Comparison of ENCODE assay signal across 8 cellular contexts in genomic region chr12:109775172-109775881, GRCh38. TPM values are rescaled to one million over a fixed set of nuclear protein-coding genes. Genes with fewer than 3 reads are reported as not detected.
A peak's percentile ranks its signal among the peaks of the same experiment; 100 is the strongest.
DNase-seq lines count a peak whose midpoint lies in the region; ATAC-seq, FAIRE-seq and TF ChIP-seq lines count a peak whose summit lies in the region.

No MANE protein-coding gene starts in this region.

- H3K4me3 ChIP-seq in colonic mucosa (no peak overlapping the region), right lobe of liver (no peak overlapping the region)

- peak; percentile 79 to 82 (median 80) for ATAC-seq in right lobe of liver
- ATAC-seq in HG03039 (IDR thresholded peaks at IDR 0.05; ENCODE audit: unreplicated experiment) = no peak

- H3K27ac ChIP-seq in colonic mucosa (no peak overlapping the region), right lobe of liver (no peak overlapping the region)

- WGBS in right lobe of liver (ENCODE audit: insufficient coverage, low coverage, low lambda C conversion rate, missing lambda C conversion rate) = 4% methylated on average over 4 of the region's 10 CpGs

- peak; percentile 65 for FAIRE-seq in GM18507 (lab: Jason Lieb, UNC)

- TF ChIP-seq POLR2A in right lobe of liver (IDR thresholded peaks at IDR 0.05) = no peak

- H3K27me3 ChIP-seq in colonic mucosa (no peaks in the 10 kb centered on the region), right lobe of liver (no peaks in the 10 kb centered on the region)

- H3K9ac ChIP-seq in colonic mucosa (ENCODE audit: low read depth in 2 of 2, low read length in 2 of 2) = no peak overlapping the region

- H3K4me1 ChIP-seq in colonic mucosa = no peaks in the 10 kb centered on the region
- peaks cover 0 to 14% (median 4%) of the 10 kb centered on the region in 4 donors for H3K4me1 ChIP-seq in right lobe of liver

- DNase-seq in ACHN (peak; percentile 77), GM18507 (ENCODE audit: extremely low spot score, insufficient read length, low read depth) (peak; percentile 60), NCI-H2196 treated with DMSO at 0.1 percent for 48 hours (lab: John Stamatoyannopoulos, UW; ENCODE audit: unreplicated experiment) (peak; percentile 38), colonic mucosa (peak; percentile 79), right lobe of liver (peak; percentile 77 to 82 (median 79))
- peak; percentile 55 to 70 for DNase-seq in activated CD4-positive, alpha-beta T cell treated with anti-CD3 and anti-CD28 coated beads for 4 hours
- peak; percentile 21 to 67 (median 42) for DNase-seq in stimulated activated CD4-positive, alpha-beta T cell treated with anti-CD3 and anti-CD28 coated beads, TNF-alpha, amount 100 ng/mL, for 1 hour (ENCODE audit: low read depth in 3 of 3, low spot score in 1 of 3)

- TF ChIP-seq CTCF in colonic mucosa (IDR thresholded peaks at IDR 0.05) = peak; percentile 81
- TF ChIP-seq CTCF in right lobe of liver (IDR thresholded peaks at IDR 0.05) = peak; percentile 84 to 90 (median 88)

- H3K9me3 ChIP-seq in colonic mucosa (no peaks in the 10 kb centered on the region), right lobe of liver (no peaks in the 10 kb centered on the region)

- H3K36me3 ChIP-seq in colonic mucosa = no peaks in the 10 kb centered on the region
- H3K36me3 ChIP-seq in right lobe of liver = no peaks in the 10 kb centered on the region

- in situ Hi-C loops in ACHN (cut with HindIII; ENCODE audit: low pct_ligation_motif_present, low pct_unique_long_range_greater_than_20kb, low sequenced_read_pairs) = loop anchor here (25.0 kb wide), 1 partner anchor 263 kb away; no protein-coding TSS in a partner anchor

- intact Hi-C loops in colonic mucosa (cut with DNase I) (loop anchor here (1.0 to 2.0 kb wide), 2 partner anchors 178 to 257 kb away; no protein-coding TSS in a partner anchor), right lobe of liver (cut with DNase I) (loop anchor here (5.0 to 10.0 kb wide), 3 partner anchors 178 to 341 kb away; no protein-coding TSS in a partner anchor)

RNA-seq across cellular contexts. Expression of gene TRPV4, which starts 57.9 kb away (rescaled TPM):
- total RNA-seq in colonic mucosa (under 1 TPM; 0.10 to 0.32 TPM), right lobe of liver (10 to 100 TPM in 1 of 6 experiments, 1 to 10 TPM in 5; 5.3 to 10.3 (median 6.7) TPM)

Comparison
In these comparisons a context has a peak if more than half of its experiments do, and no peak if none do; other contexts are left out.
1. RNA of gene TRPV4, which starts 57.9 kb away (total RNA-seq): 5.3 to 10.3 TPM in right lobe of liver; 0.10 to 0.32 TPM in colonic mucosa; every median in the first group is over 4 times any median in the second.
2. Peak in every context shown above with its lines, with median percentiles within 50 percentile points of each other: DNase-seq.